Comparison of ENCODE assay signal across 11 cellular contexts in genomic region chr4:113575391-113575790, GRCh38.
A peak's percentile ranks its signal among the peaks of the same experiment; 100 is the strongest.
DNase-seq lines count a peak whose midpoint lies in the region; ATAC-seq, FAIRE-seq and TF ChIP-seq lines count a peak whose summit lies in the region.
"Had no signal": no experiment of that assay in that cellular context is flagged by ENCODE, and none has a peak within 500 bp of the region (broad histone marks: within the 10 kb centered on the region; RNA-seq: fewer than 3 reads in every experiment).

No MANE protein-coding gene starts in this region.

- ATAC-seq in PC-3: no peak
- ATAC-seq: esophagus mucosa had no signal

- H3K9me3 Mint-ChIP-seq in progenitor cell of endocrine pancreas (ENCODE audit: low read depth): peaks cover 7% of the 10 kb centered on the region

- H4K91ac ChIP-seq in neuronal stem cell (ENCODE audit: low read depth, low read length, poor library complexity): no peak overlapping the region

- no peaks in the 10 kb centered on the region for H4K20me1 ChIP-seq in GM23248 (ENCODE audit: insufficient read depth)
- H4K20me1 ChIP-seq in PC-3 (ENCODE audit: low read length): no peaks in the 10 kb centered on the region

- DNase-seq in GM23248 (peak; percentile 30), RCC 7860 (ENCODE audit: low spot score) (no peak), fibroblast of peridontal ligament (ENCODE audit: extremely low read depth) (peak; percentile 85), progenitor cell of endocrine pancreas (ENCODE audit: low spot score, unreplicated experiment) (no peak), NCI-H187 treated with DMSO at 0.1 percent for 48 hours (lab: John Stamatoyannopoulos, UW) (no peak), neuronal stem cell (ENCODE audit: low spot score) (no peak), PC-3 (no peak), amygdala (lab: John Stamatoyannopoulos, UW) (no peak)
- DNase-seq: NCI-H1092 treated with DMSO at 0.1 percent for 48 hours had no signal

- CTCF ChIA-PET in PC-3 (lab: Charles Lee): no interaction called here

- peak; percentile 20 for FAIRE-seq in RCC 7860 (lab: Jason Lieb, UNC)

- H3K27ac ChIP-seq in GM23248 (peak overlapping the region; percentile 33; the same call in 1 of the 2 replicates), neuronal stem cell (replicated peaks; ENCODE audit: low read length) (no peak overlapping the region), PC-3 (ENCODE audit: low read length) (no peak overlapping the region)

- no peak overlapping the region for H3K4me3 Mint-ChIP-seq in progenitor cell of endocrine pancreas (ENCODE audit: low read depth)
- H3K4me3 Mint-ChIP-seq: T-helper 2 cell treated with Interferon-gamma antibody and Interleukin-4, amounts not matched to agents 5 μg/mL and 100 μg/mL, for 36 hours had no signal

- no peak overlapping the region for H3K4ac ChIP-seq in neuronal stem cell (ENCODE audit: low read length)

- H2BK15ac ChIP-seq in neuronal stem cell (ENCODE audit: low read length): no peak overlapping the region

- H3K4me1 ChIP-seq in GM23248 (ENCODE audit: insufficient read depth) (peaks cover 42% of the 10 kb centered on the region), neuronal stem cell (ENCODE audit: control insufficient read depth in 2 of 2, insufficient read depth in 1 of 2, low read depth in 1 of 2, low read length in 2 of 2) (no peaks in the 10 kb centered on the region), PC-3 (ENCODE audit: insufficient read depth, low read length) (no peaks in the 10 kb centered on the region)

- H2AFZ ChIP-seq in GM23248 (no peak overlapping the region), neuronal stem cell (ENCODE audit: low read length) (no peak overlapping the region), PC-3 (ENCODE audit: low read length) (no peak overlapping the region)

- H3K27ac Mint-ChIP-seq in progenitor cell of endocrine pancreas: peak overlapping the region; percentile 6
- H3K27ac Mint-ChIP-seq: T-helper 2 cell treated with Interferon-gamma antibody and Interleukin-4, amounts not matched to agents 5 μg/mL and 100 μg/mL, for 36 hours had no signal

- H3K79me2 ChIP-seq in GM23248 (ENCODE audit: insufficient read depth) (peaks cover 88% of the 10 kb centered on the region), PC-3 (ENCODE audit: low read length) (no peaks in the 10 kb centered on the region)

- H3K18ac ChIP-seq in neuronal stem cell (ENCODE audit: low read length): no peak overlapping the region

- H3F3A ChIP-seq in GM23248 (ENCODE audit: insufficient read depth) (peaks cover 31% of the 10 kb centered on the region), PC-3 (ENCODE audit: low read length, unreplicated experiment) (no peaks in the 10 kb centered on the region)

- H3K36me3 ChIP-seq in GM23248 (ENCODE audit: low read depth): no peaks in the 10 kb centered on the region
- H3K36me3 ChIP-seq in neuronal stem cell (replicated peaks in 1 of 2; ENCODE audit: control insufficient read depth in 2 of 2, insufficient read depth in 2 of 2, low read length in 2 of 2): no peaks in the 10 kb centered on the region
- no peaks in the 10 kb centered on the region for H3K36me3 ChIP-seq in PC-3 (ENCODE audit: low read depth, low read length)

- no peak overlapping the region for H2BK12ac ChIP-seq in neuronal stem cell (ENCODE audit: low read length)

- POLR2A ChIA-PET in PC-3 (lab: Charles Lee; ENCODE audit: unreplicated experiment): no interaction called here

- in situ Hi-C loops in GM23248 (cut with MboI): no loop called here

- H3K4me2 ChIP-seq in GM23248 (ENCODE audit: unreplicated experiment) (peak overlapping the region; percentile 33), neuronal stem cell (ENCODE audit: insufficient read depth, low read length, poor library complexity, severe bottlenecking) (no peak overlapping the region), PC-3 (ENCODE audit: low read length) (no peak overlapping the region)

- TF ChIP-seq CTCF in progenitor cell of endocrine pancreas (IDR thresholded peaks at IDR 0.05; ENCODE audit: unreplicated experiment) (no peak), PC-3 (conservative IDR thresholded peaks at IDR 0.05; ENCODE audit: low read depth, low read length) (no peak)

- H3K23ac ChIP-seq in neuronal stem cell (ENCODE audit: low read depth, low read length, poor library complexity): no peak overlapping the region

- no peaks in the 10 kb centered on the region for H3K27me3 ChIP-seq in GM23248 (replicated peaks; ENCODE audit: insufficient read depth)
- H3K27me3 ChIP-seq in neuronal stem cell (ENCODE audit: control insufficient read depth in 3 of 3, insufficient read depth in 3 of 3, low read depth in 1 of 3, low read length in 3 of 3): no peaks in the 10 kb centered on the region
- H3K27me3 ChIP-seq in PC-3 (ENCODE audit: low read length): no peaks in the 10 kb centered on the region

- H3K4me1 Mint-ChIP-seq in progenitor cell of endocrine pancreas (ENCODE audit: low read depth): peaks cover 17% of the 10 kb centered on the region

- H3K79me1 ChIP-seq in neuronal stem cell (ENCODE audit: low read depth, low read length): no peaks in the 10 kb centered on the region

- H3K14ac ChIP-seq in neuronal stem cell (ENCODE audit: low read length): no peak overlapping the region

- no peak overlapping the region for H4K8ac ChIP-seq in neuronal stem cell (ENCODE audit: low read depth, low read length)

- no peak overlapping the region for H2AK5ac ChIP-seq in neuronal stem cell (ENCODE audit: low read depth, low read length)

- H3K9me2 ChIP-seq in GM23248 (ENCODE audit: insufficient read depth) (0 out of 2 replicates have a peak, but pooled peaks cover 3% of the 10 kb centered on the region), PC-3 (replicated peaks; ENCODE audit: low read length) (no peaks in the 10 kb centered on the region)

- peaks cover 8% of the 10 kb centered on the region for H3K36me3 Mint-ChIP-seq in progenitor cell of endocrine pancreas (ENCODE audit: insufficient read depth)

- H3K9me3 ChIP-seq in GM23248 (ENCODE audit: low read depth) (no peaks in the 10 kb centered on the region), neuronal stem cell (replicated peaks in 1 of 2; ENCODE audit: control insufficient read depth in 2 of 2, insufficient read depth in 1 of 2, low read depth in 1 of 2, low read length in 2 of 2) (peaks cover 0 to 6% of the 10 kb centered on the region in 2 donors), PC-3 (ENCODE audit: low read length) (no peaks in the 10 kb centered on the region)

- BruUV-seq in PC-3 (replicated peaks; lab: Mats Ljungman, UMichigan): no TSS peak

- no peak overlapping the region for H3K4me3 ChIP-seq in GM23248
- no peak overlapping the region for H3K4me3 ChIP-seq in neuronal stem cell (ENCODE audit: low read length in 2 of 2)
- no peak overlapping the region for H3K4me3 ChIP-seq in PC-3 (ENCODE audit: low read length)

- no peak overlapping the region for H2BK120ac ChIP-seq in neuronal stem cell (ENCODE audit: low read depth, low read length)

- 38 to 41% methylated on average over 1 of the region's 1 CpG for WGBS in GM23248 (ENCODE audit: low coverage in 1 of 2, low lambda C conversion rate in 2 of 2, missing lambda C conversion rate in 2 of 2), 2 experiments
- no CpG with 5 or more reads among the region's 1 CpG for WGBS in neuronal stem cell (ENCODE audit: extremely low coverage in 2 of 2, insufficient read length in 2 of 2, insufficient replicate concordance in 1 of 2), 2 donors

- intact Hi-C loops in PC-3 (cut with micrococcal nuclease): no loop called here

- H3K9ac ChIP-seq in GM23248: no peak overlapping the region
- no peak overlapping the region for H3K9ac ChIP-seq in neuronal stem cell (ENCODE audit: low read depth, low read length, poor library complexity)
- no peak overlapping the region for H3K9ac ChIP-seq in PC-3 (ENCODE audit: low read length)

- H2BK5ac ChIP-seq in neuronal stem cell (ENCODE audit: low read length): no peak overlapping the region

- H3K27me3 Mint-ChIP-seq in progenitor cell of endocrine pancreas: no peaks in the 10 kb centered on the region

Comparison
In these comparisons a context has a peak if more than half of its experiments do, and no peak if none do; other contexts are left out.
1. DNase-seq: peak in GM23248 (single experiment) and fibroblast of peridontal ligament (single experiment); none in RCC 7860 (single experiment), progenitor cell of endocrine pancreas (single experiment), NCI-H187 treated with DMSO at 0.1 percent for 48 hours (single experiment), neuronal stem cell (single experiment), PC-3 (single experiment) and amygdala (0 of 56).